Comparison of ENCODE assay signal across 15 cellular contexts in genomic region chr2:195542067-195542466, GRCh38.
"Had no signal": no experiment of that assay in that cellular context is flagged by ENCODE, and none has a peak within 500 bp of the region (broad histone marks: within the 10 kb centered on the region; RNA-seq: fewer than 3 reads in every experiment).

No MANE protein-coding gene starts in this region.

- H3K9me3 Mint-ChIP-seq: memory B cell had no signal

- H3K27ac Mint-ChIP-seq: memory B cell, progenitor cell of endocrine pancreas had no signal

- H3K27me3 Mint-ChIP-seq: dendritic cell treated with granulocyte-macrophage colony-stimulating factor and Interleukin-4, amounts not matched to agents 40 ng/mL and 50 ng/mL, for 4 days; memory B cell; naive thymus-derived CD8-positive, alpha-beta T cell had no signal

- ATAC-seq: foreskin keratinocyte; left ventricle myocardium superior; mucosa of descending colon; naive thymus-derived CD8-positive, alpha-beta T cell had no signal

- H3K4me3 Mint-ChIP-seq: dendritic cell treated with granulocyte-macrophage colony-stimulating factor and Interleukin-4, amounts not matched to agents 40 ng/mL and 50 ng/mL, for 4 days; memory B cell had no signal

- DNase-seq: activated CD4-positive, CD25-positive, alpha-beta regulatory T cell treated with anti-CD3 and anti-CD28 coated beads, Interleukin-2, amount 50 U/mL, for 72 hours; activated T-cell treated with anti-CD3 and anti-CD28 coated beads, Interleukin-2, amount 50 U/mL, for 48 hours; effector memory CD4-positive, alpha-beta T cell; foreskin keratinocyte; left ventricle myocardium superior; mucosa of descending colon; naive thymus-derived CD8-positive, alpha-beta T cell; nucleus accumbens; stimulated activated CD4-positive, alpha-beta T cell treated with anti-CD3 and anti-CD28 coated beads, Interleukin-4, amount 100 ng/mL, for 1 hour; stimulated activated naive CD4-positive, alpha-beta T cell; T1000; transverse colon had no signal
